20 cellular contexts compared by ENCODE assay signal in genomic region chr18:58966704-58967103, GRCh38.
DNase-seq lines count a peak whose midpoint lies in the region; ATAC-seq and TF ChIP-seq lines count a peak whose summit lies in the region.
"Had no signal": no experiment of that assay in that cellular context is flagged by ENCODE, and none has a peak within 500 bp of the region (broad histone marks: within the 10 kb centered on the region; RNA-seq: fewer than 3 reads in every experiment).

No MANE protein-coding gene starts in this region.

- no peak overlapping the region for H4K5ac ChIP-seq in mesendoderm (ENCODE audit: low read length)

- DNase-seq in cardiac muscle cell (ENCODE audit: low read depth in 1 of 2, low spot score in 1 of 2) (no peak), left ventricle myocardium superior (no peak), WTC11 (ENCODE audit: low spot score) (no peak), memory B cell (ENCODE audit: low spot score in 2 of 2) (no peak), mesendoderm (no peak), MG63 (no peak)
- DNase-seq in stimulated activated CD4-positive, alpha-beta T cell treated with anti-CD3 and anti-CD28 coated beads, Interleukin-4, amount 100 ng/mL, for 4 hours = no peak
- DNase-seq: 8988T; activated CD4-positive, alpha-beta T cell treated with anti-CD3 and anti-CD28 coated beads, Interleukin-2, amount 50 U/mL, for 48 hours; activated naive CD4-positive, alpha-beta T cell treated with anti-CD3 and anti-CD28 coated beads, Interleukin-2, amount 10 ng/mL, durations not matched to agents 7 days and 5 days; activated T-cell treated with anti-CD3 and anti-CD28 coated beads, Interleukin-2, amount 50 U/mL, for 1 hour; foreskin keratinocyte; GF-D8; NCI-H1694; NCI-H2227 treated with DMSO at 0.1 percent for 48 hours; nucleus accumbens; right lobe of liver; SW 1271 had no signal

- no peak overlapping the region for H3K23ac ChIP-seq in mesendoderm (ENCODE audit: low read length)

- H3K4me3 Mint-ChIP-seq in WTC11 (no peak overlapping the region), memory B cell (peak overlapping the region; percentile 68)
- H3K4me3 Mint-ChIP-seq: activated naive CD4-positive, alpha-beta T cell treated with anti-CD3 and anti-CD28 coated beads, Interleukin-2, amount 10 ng/mL, durations not matched to agents 7 days and 5 days had no signal

- H3K27me3 Mint-ChIP-seq in WTC11 (ENCODE audit: low read depth) (no peaks in the 10 kb centered on the region), memory B cell (no peaks in the 10 kb centered on the region)

- H3K27me3 ChIP-seq in cardiac muscle cell = no peaks in the 10 kb centered on the region
- no peaks in the 10 kb centered on the region for H3K27me3 ChIP-seq in mesendoderm (ENCODE audit: insufficient read depth, low read length, poor library complexity)
- no peaks in the 10 kb centered on the region for H3K27me3 ChIP-seq in MG63
- H3K27me3 ChIP-seq: BLaER1, foreskin keratinocyte, right lobe of liver had no signal

- H3K4me3 ChIP-seq in cardiac muscle cell = no peak overlapping the region
- H3K4me3 ChIP-seq in urinary bladder (ENCODE audit: low read depth, low read length) = no peak overlapping the region
- H3K4me3 ChIP-seq in mesendoderm (ENCODE audit: low read length) = no peak overlapping the region
- no peak overlapping the region for H3K4me3 ChIP-seq in MG63
- H3K4me3 ChIP-seq: BLaER1, right lobe of liver had no signal

- no peak overlapping the region for H3K4ac ChIP-seq in mesendoderm (ENCODE audit: low read depth, low read length)

- H3K9me3 Mint-ChIP-seq in WTC11 (no peaks in the 10 kb centered on the region), memory B cell (no peaks in the 10 kb centered on the region)
- H3K9me3 Mint-ChIP-seq: activated naive CD4-positive, alpha-beta T cell treated with anti-CD3 and anti-CD28 coated beads, Interleukin-2, amount 10 ng/mL, durations not matched to agents 7 days and 5 days had no signal

- intact Hi-C loops in left ventricle myocardium superior (cut with micrococcal nuclease) = no loop called here

- H3K56ac ChIP-seq in mesendoderm (ENCODE audit: low read length) = no peak overlapping the region

- H3K9ac ChIP-seq in mesendoderm (ENCODE audit: low read length) = no peak overlapping the region
- H3K9ac ChIP-seq: BLaER1 had no signal

- no peak overlapping the region for H2BK15ac ChIP-seq in mesendoderm (replicated peaks; ENCODE audit: low read depth)

- peak overlapping the region; percentile 66; the same call in 1 of the 2 replicates for H3K27ac Mint-ChIP-seq in WTC11
- peak overlapping the region; percentile 99 for H3K27ac Mint-ChIP-seq in memory B cell
- H3K27ac Mint-ChIP-seq: activated naive CD4-positive, alpha-beta T cell treated with anti-CD3 and anti-CD28 coated beads, Interleukin-2, amount 10 ng/mL, durations not matched to agents 7 days and 5 days had no signal

- ATAC-seq in left ventricle myocardium superior (no peak), WTC11 (no peak), memory B cell (ENCODE audit: low read depth) (peak; percentile 12)
- ATAC-seq: foreskin keratinocyte, right lobe of liver had no signal

- no peak overlapping the region for H2BK5ac ChIP-seq in mesendoderm (ENCODE audit: low read length)

- H3K18ac ChIP-seq in mesendoderm (ENCODE audit: low read length) = no peak overlapping the region

- CTCF ChIA-PET in WTC11 (lab: Charles Lee) = interaction anchor here (0.6 kb wide), 1 partner anchor 42 kb away, joined by 3 read pairs; no protein-coding TSS in a partner anchor

- H3K36me3 Mint-ChIP-seq in WTC11 = peaks cover 52% of the 10 kb centered on the region
- peaks cover 23% of the 10 kb centered on the region for H3K36me3 Mint-ChIP-seq in memory B cell
- H3K36me3 Mint-ChIP-seq: activated naive CD4-positive, alpha-beta T cell treated with anti-CD3 and anti-CD28 coated beads, Interleukin-2, amount 10 ng/mL, durations not matched to agents 7 days and 5 days had no signal

- no peak overlapping the region for H3K4me2 ChIP-seq in mesendoderm (ENCODE audit: low read length)
- H3K4me2 ChIP-seq: BLaER1 had no signal

- H3K4me1 ChIP-seq in cardiac muscle cell (ENCODE audit: low read depth) (peaks cover 26% of the 10 kb centered on the region), urinary bladder (ENCODE audit: insufficient read depth) (no peaks in the 10 kb centered on the region), mesendoderm (ENCODE audit: control insufficient read depth, low read depth, low read length) (peaks cover 4% of the 10 kb centered on the region)
- H3K4me1 ChIP-seq: BLaER1, foreskin keratinocyte, right lobe of liver had no signal

- H3K36me3 ChIP-seq in cardiac muscle cell (no peaks in the 10 kb centered on the region), urinary bladder (ENCODE audit: insufficient read depth) (peaks cover 4% of the 10 kb centered on the region), mesendoderm (ENCODE audit: control insufficient read depth, insufficient read depth, low read length) (no peaks in the 10 kb centered on the region), MG63 (peaks cover 5% of the 10 kb centered on the region; the same call in 1 of the 2 replicates)
- H3K36me3 ChIP-seq: BLaER1, right lobe of liver had no signal

- H3K9me3 ChIP-seq in cardiac muscle cell (ENCODE audit: low read depth) (no peaks in the 10 kb centered on the region), MG63 (no peaks in the 10 kb centered on the region)
- H3K9me3 ChIP-seq: BLaER1, right lobe of liver had no signal

- no peak for TF ChIP-seq CTCF in cardiac muscle cell (IDR thresholded peaks at IDR 0.05; ENCODE audit: low read depth, low read length)
- no peak for TF ChIP-seq CTCF in WTC11 (IDR thresholded peaks at IDR 0.05)

- no peak overlapping the region for H2BK120ac ChIP-seq in mesendoderm (ENCODE audit: low read depth, low read length)

- no peak overlapping the region for H2AK5ac ChIP-seq in mesendoderm (ENCODE audit: low read length)

- peaks cover 51% of the 10 kb centered on the region for H3K4me1 Mint-ChIP-seq in WTC11
- H3K4me1 Mint-ChIP-seq in memory B cell = peaks cover 60% of the 10 kb centered on the region
- H3K4me1 Mint-ChIP-seq: activated naive CD4-positive, alpha-beta T cell treated with anti-CD3 and anti-CD28 coated beads, Interleukin-2, amount 10 ng/mL, durations not matched to agents 7 days and 5 days had no signal

- H3K27ac ChIP-seq in cardiac muscle cell = peak overlapping the region; percentile 85
- peak overlapping the region; percentile 72 for H3K27ac ChIP-seq in urinary bladder (ENCODE audit: low read depth)
- no peak overlapping the region for H3K27ac ChIP-seq in mesendoderm (ENCODE audit: low read depth, low read length)
- H3K27ac ChIP-seq: BLaER1, foreskin keratinocyte had no signal

- 43% methylated on average over 3 of the region's 3 CpGs for WGBS in urinary bladder
- no CpG with 5 or more reads among the region's 3 CpGs for WGBS in mesendoderm (ENCODE audit: extremely low coverage, insufficient coverage, low lambda C conversion rate)

- H3K79me2 ChIP-seq in mesendoderm (ENCODE audit: control insufficient read depth, insufficient read depth, low read length) = peaks cover 20% of the 10 kb centered on the region

- H3K79me1 ChIP-seq in mesendoderm (ENCODE audit: low read length) = peaks cover 26% of the 10 kb centered on the region

- POLR2A ChIA-PET in WTC11 (lab: Charles Lee) = no interaction called here

- H4K8ac ChIP-seq in mesendoderm (ENCODE audit: low read depth, low read length) = no peak overlapping the region

TF ChIP-seq in WTC11, 78 proteins besides CTCF, POLR2A, EP300 and RAD21:
- no peak for TF ChIP-seq ZNF317 (CRISPR knock-in tag; IDR thresholded peaks at IDR 0.05; ENCODE audit: borderline replicate concordance, low read depth)
- TF ChIP-seq ATF6 (CRISPR knock-in tag; IDR thresholded peaks at IDR 0.05) = no peak
- no peak for TF ChIP-seq NR3C1 (CRISPR knock-in tag; conservative IDR thresholded peaks at IDR 0.05; ENCODE audit: low read depth)
- no peak for TF ChIP-seq SP1 (CRISPR knock-in tag; conservative IDR thresholded peaks at IDR 0.05)
- no peak for TF ChIP-seq HMGA2 (CRISPR knock-in tag; IDR thresholded peaks at IDR 0.05)
- TF ChIP-seq, protein P1, sequence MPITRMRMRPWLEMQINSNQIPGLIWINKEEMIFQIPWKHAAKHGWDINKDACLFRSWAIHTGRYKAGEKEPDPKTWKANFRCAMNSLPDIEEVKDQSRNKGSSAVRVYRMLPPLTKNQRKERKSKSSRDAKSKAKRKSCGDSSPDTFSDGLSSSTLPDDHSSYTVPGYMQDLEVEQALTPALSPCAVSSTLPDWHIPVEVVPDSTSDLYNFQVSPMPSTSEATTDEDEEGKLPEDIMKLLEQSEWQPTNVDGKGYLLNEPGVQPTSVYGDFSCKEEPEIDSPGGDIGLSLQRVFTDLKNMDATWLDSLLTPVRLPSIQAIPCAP (CRISPR knock-in tag; IDR thresholded peaks at IDR 0.05) = no peak
- TF ChIP-seq ZNF138 (CRISPR knock-in tag; conservative IDR thresholded peaks at IDR 0.05) = no peak
